Comparison of ENCODE assay signal across 8 cellular contexts in genomic region chr12:106773945-106774807, GRCh38. TPM values are rescaled to one million over a fixed set of nuclear protein-coding genes. Genes with fewer than 3 reads are reported as not detected.
DNase-seq lines count a peak whose midpoint lies in the region; ATAC-seq and TF ChIP-seq lines count a peak whose summit lies in the region.

Gene RIC8B (plus strand): TSS chr12:106774682. CDS start chr12:106774746, 64 bp downstream.

- peak within 1 kb of the TSS; percentile 86 for H3K4me3 ChIP-seq in BE2C (ENCODE audit: low read depth, low read length)
- peak within 1 kb of the TSS; percentile 74 to 90 for H3K4me3 ChIP-seq in left lung

- peak; percentile 97 for DNase-seq in BE2C
- DNase-seq in GM19240 (ENCODE audit: insufficient read length, low spot score) = peak; percentile 62
- peak; percentile 97 for DNase-seq in NCI-H526 treated with DMSO at 0.1 percent for 48 hours (lab: John Stamatoyannopoulos, UW)
- DNase-seq in activated CD4-positive, alpha-beta T cell treated with anti-CD3 and anti-CD28 coated beads, Interleukin-2, amount 50 U/mL, for 1 hour = peak; percentile 69
- peak; percentile 100 for DNase-seq in dedifferentiated amniotic fluid mesenchymal stem cell (ENCODE audit: extremely low spot score)
- DNase-seq in left lung = peak; percentile 96 to 97
- peak; percentile 71 to 74 for DNase-seq in stimulated activated CD4-positive, alpha-beta T cell treated with anti-CD3 and anti-CD28 coated beads, Interleukin-2, amount 100 ng/mL, for 48 hours

- H3K4me1 ChIP-seq in BE2C = 0 out of 2 replicates have a peak, but pooled peaks cover 4% of the 10 kb centered on the region
- H3K4me1 ChIP-seq in left lung = peaks cover 8 to 23% of the 10 kb centered on the region in 2 donors

- H3K9me3 ChIP-seq in BE2C (no peaks in the 10 kb centered on the region), left lung (no peaks in the 10 kb centered on the region)

- peak; percentile 90 for ATAC-seq in HG03460 (IDR thresholded peaks at IDR 0.05; ENCODE audit: unreplicated experiment)
- ATAC-seq in left lung = peak; percentile 97

- H3K36me3 ChIP-seq in BE2C (no peaks in the 10 kb centered on the region), left lung (no peaks in the 10 kb centered on the region)

- H3K27ac ChIP-seq in left lung = peak within 1 kb of the TSS; percentile 95

- TF ChIP-seq CTCF in BE2C (IDR thresholded peaks at IDR 0.05; ENCODE audit: low read depth, low read length) (no peak), left lung (IDR thresholded peaks at IDR 0.05) (no peak)

- intact Hi-C loops in left lung (cut with DNase I) = no loop called here

- H3K27me3 ChIP-seq in BE2C = no peaks in the 10 kb centered on the region
- peaks cover 0 to 5% of the 10 kb centered on the region in 2 donors for H3K27me3 ChIP-seq in left lung

RNA-seq across cellular contexts. Expression of gene RIC8B, which starts in this region (rescaled TPM):
- polyA plus RNA-seq in BE2C (2012; ENCODE audit: insufficient read depth, insufficient read length, low read depth) = 10.3 TPM
- 10 to 100 TPM; 14.5 TPM for total RNA-seq in left lung

Comparison
In these comparisons a context has a peak if more than half of its experiments do, and no peak if none do; other contexts are left out.
1. Peak in every context shown above with its lines: DNase-seq, ATAC-seq, H3K4me3 ChIP-seq and H3K27ac ChIP-seq.